In genomic region chr6:82111114-82111513, GRCh38 we compare ENCODE assay signal across 29 cellular contexts.
"Had no signal": no experiment of that assay in that cellular context is flagged by ENCODE, and none has a peak within 500 bp of the region (broad histone marks: within the 10 kb centered on the region; RNA-seq: fewer than 3 reads in every experiment).

No MANE protein-coding gene starts in this region.

- DNase-seq: activated B cell treated with CpG ODN at 0.5 μM for 24 hours; activated CD4-positive, alpha-beta memory T cell treated with anti-CD3 and anti-CD28 coated beads, Interleukin-2, amount 10 ng/mL, durations not matched to agents 7 days and 5 days; activated CD4-positive, alpha-beta T cell treated with anti-CD3 and anti-CD28 coated beads for 4 hours; activated CD4-positive, alpha-beta T cell treated with anti-CD3 and anti-CD28 coated beads, Interleukin-2, amount 10 ng/mL, durations not matched to agents 7 days and 5 days; activated CD4-positive, alpha-beta T cell treated with anti-CD3 and anti-CD28 coated beads, Interleukin-2, amount 50 U/mL, for 48 hours; activated CD4-positive, CD25-positive, alpha-beta regulatory T cell treated with anti-CD3 and anti-CD28 coated beads, Interleukin-2, amount 50 U/mL, for 72 hours; activated CD8-positive, alpha-beta memory T cell treated with anti-CD3 and anti-CD28 coated beads for 24 hours; activated CD8-positive, alpha-beta memory T cell treated with anti-CD3 and anti-CD28 coated beads, Interleukin-2, amount 10 ng/mL, durations not matched to agents 7 days and 5 days; activated CD8-positive, alpha-beta memory T cell treated with anti-CD3 and anti-CD28 coated beads, Interleukin-2, amount 50 U/mL, for 48 hours; activated CD8-positive, alpha-beta T cell treated with anti-CD3 and anti-CD28 coated beads, Interleukin-2, amount 10 ng/mL, durations not matched to agents 7 days and 5 days; activated effector memory CD4-positive, alpha-beta T cell treated with Interleukin-2 at 50 U/mL for 16 hours; activated gamma-delta T cell; activated naive CD4-positive, alpha-beta T cell treated with anti-CD3 and anti-CD28 coated beads, Interleukin-2, amount 10 ng/mL, durations not matched to agents 7 days and 5 days; activated naive CD4-positive, alpha-beta T cell treated with Interleukin-2 at 50 U/mL for 16 hours; activated naive CD8-positive, alpha-beta T cell treated with anti-CD3 and anti-CD28 coated beads, Interleukin-2, amount 10 ng/mL, durations not matched to agents 7 days and 5 days; activated naive CD8-positive, alpha-beta T cell treated with anti-CD3 and anti-CD28 coated beads, Interleukin-2, amount 50 U/mL, for 24 hours; activated T-cell treated with anti-CD3 and anti-CD28 coated beads, Interleukin-2, amount 50 U/mL, for 24 hours; activated T-cell treated with anti-CD3 and anti-CD28 coated beads, Interleukin-2, amount 50 U/mL, for 48 hours; amygdala; anterior cingulate cortex; caudate nucleus; cerebellar nuclear complex; T-helper 1 cell; T-helper 2 cell; T-helper 9 cell had no signal

- ATAC-seq: activated CD8-positive, alpha-beta memory T cell treated with anti-CD3 and anti-CD28 coated beads, Interleukin-2, amount 10 ng/mL, durations not matched to agents 7 days and 5 days; activated CD8-positive, alpha-beta T cell treated with anti-CD3 and anti-CD28 coated beads, Interleukin-2, amount 10 ng/mL, durations not matched to agents 7 days and 5 days; activated naive CD8-positive, alpha-beta T cell treated with anti-CD3 and anti-CD28 coated beads, Interleukin-2, amount 50 U/mL, for 24 hours had no signal

- H3K4me3 ChIP-seq: ascending aorta, cardiac muscle cell had no signal

- FAIRE-seq: bronchial epithelial cell, TTC549 had no signal
